1 cellular context compared by ENCODE assay signal in the genomic region with DNA sequence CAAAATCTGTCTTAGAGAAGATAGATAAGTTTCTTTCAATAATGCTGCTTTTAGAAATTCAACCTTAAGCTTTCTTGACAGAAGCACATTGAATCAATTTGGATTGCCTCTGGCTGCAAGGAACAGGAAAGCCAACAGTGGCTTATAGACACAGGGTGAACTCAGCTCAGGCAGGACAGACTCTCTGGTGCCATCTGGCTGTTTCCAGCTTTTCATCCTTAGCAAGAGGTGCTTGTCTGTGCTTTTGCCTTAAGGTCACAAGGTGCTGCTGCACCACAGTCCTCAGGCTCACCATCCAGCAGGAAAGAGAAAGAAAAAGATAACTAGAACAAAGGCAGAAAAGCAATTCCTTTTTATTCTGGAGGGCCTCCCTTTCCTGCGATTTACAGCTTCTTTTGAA.
TF ChIP-seq lines count a peak whose summit lies in the region.

No MANE protein-coding gene starts in this region.

TF ChIP-seq in IMR-90, 13 proteins besides CTCF, POLR2A, EP300 and RAD21 (continued from another document):
- TF ChIP-seq, protein P1, sequence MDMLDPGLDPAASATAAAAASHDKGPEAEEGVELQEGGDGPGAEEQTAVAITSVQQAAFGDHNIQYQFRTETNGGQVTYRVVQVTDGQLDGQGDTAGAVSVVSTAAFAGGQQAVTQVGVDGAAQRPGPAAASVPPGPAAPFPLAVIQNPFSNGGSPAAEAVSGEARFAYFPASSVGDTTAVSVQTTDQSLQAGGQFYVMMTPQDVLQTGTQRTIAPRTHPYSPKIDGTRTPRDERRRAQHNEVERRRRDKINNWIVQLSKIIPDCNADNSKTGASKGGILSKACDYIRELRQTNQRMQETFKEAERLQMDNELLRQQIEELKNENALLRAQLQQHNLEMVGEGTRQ (IDR thresholded peaks at IDR 0.05; ENCODE audit: low read depth, low read length) = no peak
- TF ChIP-seq MXI1 (IDR thresholded peaks at IDR 0.05; ENCODE audit: borderline replicate concordance, low read depth, low read length) (no peak), CHD1 (IDR thresholded peaks at IDR 0.05; ENCODE audit: low read depth, low read length) (no peak), SMC3 (IDR thresholded peaks at IDR 0.05; ENCODE audit: low read depth, low read length) (no peak; the same call in 1 of the 2 replicates), NFE2L2 (IDR thresholded peaks at IDR 0.05; ENCODE audit: low read depth, low read length) (no peak), BHLHE40 (IDR thresholded peaks at IDR 0.05; ENCODE audit: low read depth, low read length) (no peak), RCOR1 (IDR thresholded peaks at IDR 0.05; ENCODE audit: insufficient replicate concordance, low read length) (no peak), CEBPB (IDR thresholded peaks at IDR 0.05; ENCODE audit: low read depth, low read length) (no peak)
